In the genomic region with DNA sequence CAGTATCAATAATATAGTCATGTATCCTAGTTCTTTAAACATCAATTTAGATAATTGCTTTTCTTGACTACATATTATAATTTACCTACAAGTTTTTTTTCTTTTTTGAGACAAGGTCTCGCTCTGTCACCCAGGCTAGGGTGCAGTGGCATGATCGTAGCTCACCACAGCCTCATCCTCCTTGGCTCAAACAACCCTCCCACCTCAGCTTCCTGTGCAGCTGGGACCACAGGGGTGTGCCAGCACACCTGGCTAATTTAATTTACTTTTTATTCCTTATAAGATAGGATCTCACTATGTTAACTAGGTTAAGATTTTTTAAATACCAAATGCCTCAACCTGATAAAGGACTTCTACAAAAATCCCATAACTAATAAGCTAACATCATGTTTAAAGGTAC, we compare ENCODE assay signal across 1 cellular context.
TF ChIP-seq lines count a peak whose summit lies in the region.

No MANE protein-coding gene starts in this region.

TF ChIP-seq in HepG2, 621 proteins besides CTCF, POLR2A, EP300 and RAD21:
- TF ChIP-seq ZNF788 (CRISPR knock-in tag; IDR thresholded peaks at IDR 0.05; ENCODE audit: borderline replicate concordance) (no peak), SNAPC5 (CRISPR knock-in tag; IDR thresholded peaks at IDR 0.05; ENCODE audit: borderline replicate concordance) (no peak), PITX1 (CRISPR knock-in tag; IDR thresholded peaks at IDR 0.05) (no peak), ZNF367 (CRISPR knock-in tag; IDR thresholded peaks at IDR 0.05; ENCODE audit: borderline replicate concordance) (no peak), ZNF790 (CRISPR knock-in tag; IDR thresholded peaks at IDR 0.05; ENCODE audit: borderline replicate concordance) (no peak), MATR3 (CRISPR knock-in tag; IDR thresholded peaks at IDR 0.05) (no peak), YEATS2 (CRISPR knock-in tag; IDR thresholded peaks at IDR 0.05; ENCODE audit: borderline replicate concordance) (no peak), POLR2G (IDR thresholded peaks at IDR 0.05; ENCODE audit: low read depth, low read length) (no peak), SNAPC2 (CRISPR knock-in tag; IDR thresholded peaks at IDR 0.05) (no peak), ZNF747 (CRISPR knock-in tag; IDR thresholded peaks at IDR 0.05; ENCODE audit: borderline replicate concordance) (no peak), ZNF225 (CRISPR knock-in tag; IDR thresholded peaks at IDR 0.05) (no peak), ARNT (IDR thresholded peaks at IDR 0.05) (no peak), NFYB (CRISPR knock-in tag; IDR thresholded peaks at IDR 0.05) (no peak), POGZ (CRISPR knock-in tag; IDR thresholded peaks at IDR 0.05) (no peak), ZNF260 (CRISPR knock-in tag; IDR thresholded peaks at IDR 0.05; ENCODE audit: borderline replicate concordance, low read depth) (no peak)
- TF ChIP-seq, protein P1, sequence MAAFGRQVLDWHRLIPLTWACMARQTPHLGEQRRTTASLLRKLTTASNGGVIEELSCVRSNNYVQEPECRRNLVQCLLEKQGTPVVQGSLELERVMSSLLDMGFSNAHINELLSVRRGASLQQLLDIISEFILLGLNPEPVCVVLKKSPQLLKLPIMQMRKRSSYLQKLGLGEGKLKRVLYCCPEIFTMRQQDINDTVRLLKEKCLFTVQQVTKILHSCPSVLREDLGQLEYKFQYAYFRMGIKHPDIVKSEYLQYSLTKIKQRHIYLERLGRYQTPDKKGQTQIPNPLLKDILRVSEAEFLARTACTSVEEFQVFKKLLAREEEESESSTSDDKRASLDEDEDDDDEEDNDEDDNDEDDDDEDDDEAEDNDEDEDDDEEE (CRISPR knock-in tag; IDR thresholded peaks at IDR 0.05), result no peak
- TF ChIP-seq, protein P2, sequence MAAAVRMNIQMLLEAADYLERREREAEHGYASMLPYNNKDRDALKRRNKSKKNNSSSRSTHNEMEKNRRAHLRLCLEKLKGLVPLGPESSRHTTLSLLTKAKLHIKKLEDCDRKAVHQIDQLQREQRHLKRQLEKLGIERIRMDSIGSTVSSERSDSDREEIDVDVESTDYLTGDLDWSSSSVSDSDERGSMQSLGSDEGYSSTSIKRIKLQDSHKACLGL (CRISPR knock-in tag; IDR thresholded peaks at IDR 0.05), result no peak
- TF ChIP-seq, protein P3, sequence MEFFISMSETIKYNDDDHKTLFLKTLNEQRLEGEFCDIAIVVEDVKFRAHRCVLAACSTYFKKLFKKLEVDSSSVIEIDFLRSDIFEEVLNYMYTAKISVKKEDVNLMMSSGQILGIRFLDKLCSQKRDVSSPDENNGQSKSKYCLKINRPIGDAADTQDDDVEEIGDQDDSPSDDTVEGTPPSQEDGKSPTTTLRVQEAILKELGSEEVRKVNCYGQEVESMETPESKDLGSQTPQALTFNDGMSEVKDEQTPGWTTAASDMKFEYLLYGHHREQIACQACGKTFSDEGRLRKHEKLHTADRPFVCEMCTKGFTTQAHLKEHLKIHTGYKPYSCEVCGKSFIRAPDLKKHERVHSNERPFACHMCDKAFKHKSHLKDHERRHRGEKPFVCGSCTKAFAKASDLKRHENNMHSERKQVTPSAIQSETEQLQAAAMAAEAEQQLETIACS (CRISPR knock-in tag; IDR thresholded peaks at IDR 0.05), result no peak
- TF ChIP-seq, protein P4, sequence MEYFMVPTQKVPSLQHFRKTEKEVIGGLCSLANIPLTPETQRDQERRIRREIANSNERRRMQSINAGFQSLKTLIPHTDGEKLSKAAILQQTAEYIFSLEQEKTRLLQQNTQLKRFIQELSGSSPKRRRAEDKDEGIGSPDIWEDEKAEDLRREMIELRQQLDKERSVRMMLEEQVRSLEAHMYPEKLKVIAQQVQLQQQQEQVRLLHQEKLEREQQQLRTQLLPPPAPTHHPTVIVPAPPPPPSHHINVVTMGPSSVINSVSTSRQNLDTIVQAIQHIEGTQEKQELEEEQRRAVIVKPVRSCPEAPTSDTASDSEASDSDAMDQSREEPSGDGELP (IDR thresholded peaks at IDR 0.05; ENCODE audit: borderline replicate concordance, low read depth), result no peak
